ENCODE assay signal across 1 cellular context in the genomic region with DNA sequence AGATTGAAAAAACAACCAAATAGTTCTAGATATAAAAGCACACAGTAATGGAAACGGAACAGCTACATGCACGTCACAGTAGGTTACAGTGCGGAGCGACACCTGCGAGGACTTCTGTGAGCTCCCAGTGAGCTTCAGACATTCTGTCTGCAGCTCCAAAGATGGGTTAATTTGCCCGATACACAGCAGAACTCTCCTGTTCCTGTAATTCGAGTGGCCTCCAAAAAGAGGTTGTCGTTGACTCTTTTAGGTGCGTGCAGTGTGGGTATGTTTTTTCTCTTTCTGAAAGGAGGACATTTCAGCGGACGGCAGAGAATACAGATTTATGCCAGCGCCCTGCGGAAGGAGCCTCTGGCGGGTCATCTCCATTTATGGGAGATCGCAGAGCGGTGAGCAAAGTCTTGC.
TF ChIP-seq lines count a peak whose summit lies in the region.

No MANE protein-coding gene starts in this region.

TF ChIP-seq in H1, 55 proteins besides CTCF, POLR2A, EP300 and RAD21:
- TF ChIP-seq SRF (IDR thresholded peaks at IDR 0.05; ENCODE audit: low read depth, low read length), result no peak
- TF ChIP-seq, protein P1, sequence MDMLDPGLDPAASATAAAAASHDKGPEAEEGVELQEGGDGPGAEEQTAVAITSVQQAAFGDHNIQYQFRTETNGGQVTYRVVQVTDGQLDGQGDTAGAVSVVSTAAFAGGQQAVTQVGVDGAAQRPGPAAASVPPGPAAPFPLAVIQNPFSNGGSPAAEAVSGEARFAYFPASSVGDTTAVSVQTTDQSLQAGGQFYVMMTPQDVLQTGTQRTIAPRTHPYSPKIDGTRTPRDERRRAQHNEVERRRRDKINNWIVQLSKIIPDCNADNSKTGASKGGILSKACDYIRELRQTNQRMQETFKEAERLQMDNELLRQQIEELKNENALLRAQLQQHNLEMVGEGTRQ (IDR thresholded peaks at IDR 0.05; ENCODE audit: low read length), result no peak
- TF ChIP-seq, protein P2, sequence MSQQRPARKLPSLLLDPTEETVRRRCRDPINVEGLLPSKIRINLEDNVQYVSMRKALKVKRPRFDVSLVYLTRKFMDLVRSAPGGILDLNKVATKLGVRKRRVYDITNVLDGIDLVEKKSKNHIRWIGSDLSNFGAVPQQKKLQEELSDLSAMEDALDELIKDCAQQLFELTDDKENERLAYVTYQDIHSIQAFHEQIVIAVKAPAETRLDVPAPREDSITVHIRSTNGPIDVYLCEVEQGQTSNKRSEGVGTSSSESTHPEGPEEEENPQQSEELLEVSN (IDR thresholded peaks at IDR 0.05), result no peak
- no peak for TF ChIP-seq JUN (IDR thresholded peaks at IDR 0.05; ENCODE audit: low read depth, low read length)
- no peak for TF ChIP-seq CHD1 (IDR thresholded peaks at IDR 0.05; ENCODE audit: low read depth, low read length)
- TF ChIP-seq HDAC6 (IDR thresholded peaks at IDR 0.05; ENCODE audit: low read depth, low read length), result no peak
- TF ChIP-seq PHF8 (conservative IDR thresholded peaks at IDR 0.05; ENCODE audit: low read depth, low read length), result no peak
- TF ChIP-seq, protein P3, sequence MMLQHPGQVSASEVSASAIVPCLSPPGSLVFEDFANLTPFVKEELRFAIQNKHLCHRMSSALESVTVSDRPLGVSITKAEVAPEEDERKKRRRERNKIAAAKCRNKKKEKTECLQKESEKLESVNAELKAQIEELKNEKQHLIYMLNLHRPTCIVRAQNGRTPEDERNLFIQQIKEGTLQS (IDR thresholded peaks at IDR 0.05; ENCODE audit: insufficient read depth, low read depth, low read length), result no peak
- TF ChIP-seq YY1 (IDR thresholded peaks at IDR 0.05; ENCODE audit: low read depth, low read length), result no peak
- TF ChIP-seq TAF7 (optimal IDR thresholded peaks at IDR 0.05; ENCODE audit: borderline replicate concordance, low read depth, low read length), result no peak
- TF ChIP-seq TBP (IDR thresholded peaks at IDR 0.05; ENCODE audit: low read depth, low read length), result no peak
- TF ChIP-seq CBX8 (IDR thresholded peaks at IDR 0.05; ENCODE audit: borderline replicate concordance, low read depth, low read length), result no peak
- no peak for TF ChIP-seq SAP30 (IDR thresholded peaks at IDR 0.05; ENCODE audit: insufficient read depth, insufficient replicate concordance, low read length)
- no peak; the same call in 1 of the 2 replicates for TF ChIP-seq SUZ12 (IDR thresholded peaks at IDR 0.05; ENCODE audit: low read length)
- TF ChIP-seq SP1 (IDR thresholded peaks at IDR 0.05; ENCODE audit: low read depth, low read length), result no peak
TF ChIP-seq in H1: peak in this region for 0.
